Comparison of ENCODE assay signal across 8 cellular contexts in genomic region chr19:3034194-3034844, GRCh38. TPM values are rescaled to one million over a fixed set of nuclear protein-coding genes. Genes with fewer than 3 reads are reported as not detected.
DNase-seq lines count a peak whose midpoint lies in the region; ATAC-seq and TF ChIP-seq lines count a peak whose summit lies in the region.

No MANE protein-coding gene starts in this region.

- H3K9me1 ChIP-seq in IMR-90 (ENCODE audit: insufficient read depth, low read length), result no peaks in the 10 kb centered on the region

- H3K4me1 ChIP-seq in IMR-90 (ENCODE audit: control insufficient read depth, insufficient read depth, low read length) (peaks cover 12% of the 10 kb centered on the region), muscle layer of colon (ENCODE audit: insufficient read depth, low read length) (peaks cover 16% of the 10 kb centered on the region)

- H3K14ac ChIP-seq in IMR-90 (replicated peaks; ENCODE audit: low read depth, low read length), result peak overlapping the region; percentile 77; the same call in 1 of the 2 replicates

- BruUV-seq in IMR-90 (replicated peaks; lab: Mats Ljungman, UMichigan), result no TSS peak

- CTCF ChIA-PET in IMR-90 (lab: Yijun Ruan, JAX), result no interaction called here

- peak overlapping the region; percentile 33 for H2BK120ac ChIP-seq in IMR-90 (ENCODE audit: low read depth, low read length)

- H4K91ac ChIP-seq in IMR-90 (ENCODE audit: insufficient read depth, low read depth, low read length), result 0 out of 2 replicates have a peak overlapping the region, but pooled peaks have one; percentile 78

- H3K27me3 ChIP-seq in IMR-90 (ENCODE audit: control insufficient read depth, insufficient read depth, low read length) (peaks cover 18% of the 10 kb centered on the region), muscle layer of colon (ENCODE audit: control insufficient read depth in 1 of 2, insufficient read depth in 2 of 2, low read length in 2 of 2) (no peaks in the 10 kb centered on the region)

- H3K4ac ChIP-seq in IMR-90 (ENCODE audit: low read depth, low read length), result peak overlapping the region; percentile 75; the same call in 1 of the 2 replicates

- ATAC-seq in IMR-90 (ENCODE audit: low read depth) (peak; percentile 1), HG03520 (IDR thresholded peaks at IDR 0.05; ENCODE audit: unreplicated experiment) (no peak), GM19023 (IDR thresholded peaks at IDR 0.05; ENCODE audit: unreplicated experiment) (no peak)

- H3K56ac ChIP-seq in IMR-90 (ENCODE audit: extremely low read depth, insufficient read depth, low read length), result no peak overlapping the region

- no peak overlapping the region for H2BK20ac ChIP-seq in IMR-90 (ENCODE audit: low read depth, low read length)

- peak overlapping the region; percentile 22; the same call in 1 of the 2 replicates for H4K5ac ChIP-seq in IMR-90 (ENCODE audit: low read depth, low read length)

- intact Hi-C loops in IMR-90 (cut with micrococcal nuclease), result loop anchor here (2.0 kb wide), 1 partner anchor 58 kb away; the partner anchor contains the start of gene TLE6

- H3K27ac ChIP-seq in 22Rv1, result peak overlapping the region; percentile 89
- H3K27ac ChIP-seq in IMR-90 (ENCODE audit: insufficient read depth, low read length), result no peak overlapping the region
- H3K27ac ChIP-seq in muscle layer of colon (ENCODE audit: low read depth, low read length), result peak overlapping the region; percentile 74

- no peak for TF ChIP-seq POLR2A in IMR-90 (IDR thresholded peaks at IDR 0.05; ENCODE audit: low read depth, low read length)

- DNase-seq in IMR-90 (peak; percentile 64), cardiac fibroblast (ENCODE audit: low read depth in 2 of 2) (peak; percentile 14 to 70), HUDEP-2 (lab: John Stamatoyannopoulos, UW; ENCODE audit: unreplicated experiment in 76 of 76) (no peak), CD1c-positive myeloid dendritic cell (ENCODE audit: extremely low spot score) (no peak)

- H2BK5ac ChIP-seq in IMR-90 (ENCODE audit: low read depth, low read length, poor library complexity, severe bottlenecking), result no peak overlapping the region

- H3K36me3 ChIP-seq in IMR-90 (ENCODE audit: control insufficient read depth, insufficient read depth, low read length), result no peaks in the 10 kb centered on the region
- H3K36me3 ChIP-seq in muscle layer of colon (ENCODE audit: insufficient read depth, low read length), result no peaks in the 10 kb centered on the region

- H4K8ac ChIP-seq in IMR-90 (ENCODE audit: low read depth in 2 of 2, low read length in 2 of 2), result peak overlapping the region; percentile 76 to 95; a peak in 3 of 4 replicates

- no peak for TF ChIP-seq CTCF in 22Rv1 (IDR thresholded peaks at IDR 0.05)
- no peak for TF ChIP-seq CTCF in IMR-90 (conservative IDR thresholded peaks at IDR 0.05; ENCODE audit: low read depth, low read length)
- no peak for TF ChIP-seq CTCF in cardiac fibroblast (IDR thresholded peaks at IDR 0.05; ENCODE audit: low read depth, low read length)

- H2AK9ac ChIP-seq in IMR-90 (replicated peaks; ENCODE audit: low read depth, low read length, poor library complexity), result peak overlapping the region; percentile 91

- no peaks in the 10 kb centered on the region for H4K20me1 ChIP-seq in IMR-90 (ENCODE audit: insufficient read depth, low read length)

- peak overlapping the region; percentile 53; the same call in 1 of the 3 replicates for H2BK15ac ChIP-seq in IMR-90 (ENCODE audit: low read depth, low read length)

- H2AFZ ChIP-seq in IMR-90 (replicated peaks; ENCODE audit: low read length, poor library complexity), result peak overlapping the region; percentile 94

- dilution Hi-C loops in IMR-90 (cut with HindIII; ENCODE audit: low sequenced_read_pairs, unreplicated experiment), result no loop called here

- POLR2A ChIA-PET in IMR-90 (lab: Charles Lee; ENCODE audit: unreplicated experiment), result no interaction called here

- peaks cover 0 to 3% of the 10 kb centered on the region in 2 experiments; a peak in 1 of 4 replicates for H3K79me1 ChIP-seq in IMR-90 (ENCODE audit: low read depth in 1 of 2, low read length in 2 of 2)

- H3K9ac ChIP-seq in IMR-90 (ENCODE audit: low read depth, low read length) (peak overlapping the region; percentile 7; the same call in 1 of the 2 replicates), muscle layer of colon (ENCODE audit: low read length) (no peak overlapping the region)

- H3K9me3 ChIP-seq in IMR-90 (ENCODE audit: control insufficient read depth, insufficient read depth, low read length) (no peaks in the 10 kb centered on the region), muscle layer of colon (ENCODE audit: low read length) (no peaks in the 10 kb centered on the region)

- WGBS in IMR-90 (ENCODE audit: extremely low coverage in 2 of 2, insufficient read length in 1 of 2), 2 experiments, result no CpG with 5 or more reads among the region's 6 CpGs

- no peak overlapping the region for H3K18ac ChIP-seq in IMR-90 (ENCODE audit: low read depth, low read length)

- TF ChIP-seq RAD21 in IMR-90 (IDR thresholded peaks at IDR 0.05; ENCODE audit: low read length), result no peak

- H2AK5ac ChIP-seq in IMR-90 (ENCODE audit: low read depth, low read length), result peak overlapping the region; percentile 90; the same call in 1 of the 2 replicates

- in situ Hi-C loops in IMR-90 (cut with MboI; ENCODE audit: low sequenced_read_pairs), result no loop called here

- H3K23ac ChIP-seq in IMR-90 (ENCODE audit: low read depth, low read length), result peak overlapping the region; percentile 74; the same call in 1 of the 2 replicates

- no peak overlapping the region for H3K4me3 ChIP-seq in IMR-90 (ENCODE audit: insufficient read depth, low read depth, low read length)
- H3K4me3 ChIP-seq in cardiac fibroblast (replicated peaks in 1 of 2; ENCODE audit: low read depth in 2 of 2, low read length in 2 of 2), result peak overlapping the region in 1 of 2 donors; percentile 58
- H3K4me3 ChIP-seq in muscle layer of colon (ENCODE audit: low read depth in 1 of 2, low read length in 2 of 2), result peak overlapping the region in 1 of 2 donors; percentile 76

- peak overlapping the region; percentile 75 for H3K4me2 ChIP-seq in IMR-90 (ENCODE audit: low read depth, low read length)

TF ChIP-seq in IMR-90, 13 proteins besides CTCF, POLR2A, EP300 and RAD21:
- TF ChIP-seq MAFK (IDR thresholded peaks at IDR 0.05; ENCODE audit: low read depth, low read length) (no peak), CEBPB (IDR thresholded peaks at IDR 0.05; ENCODE audit: low read depth, low read length) (no peak), RCOR1 (IDR thresholded peaks at IDR 0.05; ENCODE audit: insufficient replicate concordance, low read length) (no peak), BHLHE40 (IDR thresholded peaks at IDR 0.05; ENCODE audit: low read depth, low read length) (no peak), ELK1 (IDR thresholded peaks at IDR 0.05; ENCODE audit: borderline replicate concordance, low read depth, low read length) (no peak), MXI1 (IDR thresholded peaks at IDR 0.05; ENCODE audit: borderline replicate concordance, low read depth, low read length) (no peak), RFX5 (IDR thresholded peaks at IDR 0.05; ENCODE audit: low read depth, low read length) (no peak), NFE2L2 (IDR thresholded peaks at IDR 0.05; ENCODE audit: low read depth, low read length) (no peak)

RNA-seq across cellular contexts. Expression of gene TLE2, which starts 5.2 kb away (rescaled TPM):
- total RNA-seq in IMR-90 (2012; rRNA removed), result under 0.01 and 0.28 TPM in 2 replicates
- polyA plus RNA-seq in IMR-90 (2012; rRNA removed), result 0.41 and 0.72 TPM in 2 replicates
- polyA plus RNA-seq in IMR-90 (2012; cell fraction: cytosol; rRNA removed), result 0.42 and 0.45 TPM in 2 replicates
- polyA plus RNA-seq in IMR-90 (2012; cell fraction: nucleus; rRNA removed; ENCODE audit: low replicate concordance), result 3.8 and 3.9 TPM in 2 replicates

RNA-seq across cellular contexts. Expression of gene TLE5, which starts 28.0 kb away (rescaled TPM):
- total RNA-seq in IMR-90 (2012; rRNA removed), result 119 and 121 TPM in 2 replicates
- 407 and 444 TPM in 2 replicates for polyA plus RNA-seq in IMR-90 (2012; rRNA removed)
- polyA plus RNA-seq in IMR-90 (2012; cell fraction: cytosol; rRNA removed), result 218 and 593 TPM in 2 replicates
- polyA plus RNA-seq in IMR-90 (2012; cell fraction: nucleus; rRNA removed; ENCODE audit: low replicate concordance), result 457 and 800 TPM in 2 replicates

RNA-seq across cellular contexts. Expression of gene TLE6, which starts 57.0 kb away (rescaled TPM):
- under 0.01 and 0.28 TPM in 2 replicates for total RNA-seq in IMR-90 (2012; rRNA removed)
- polyA plus RNA-seq in IMR-90 (2012; rRNA removed), result 0.17 TPM in 1 of 2 replicates, not detected in the other
- 0.14 TPM in 1 of 2 replicates, not detected in the other for polyA plus RNA-seq in IMR-90 (2012; cell fraction: cytosol; rRNA removed)
- 0.50 and 0.67 TPM in 2 replicates for polyA plus RNA-seq in IMR-90 (2012; cell fraction: nucleus; rRNA removed; ENCODE audit: low replicate concordance)

RNA-seq across cellular contexts. Expression of gene GNA11, which starts 59.8 kb away (rescaled TPM):
- 25.5 and 34.4 TPM in 2 replicates for total RNA-seq in IMR-90 (2012; rRNA removed)
- polyA plus RNA-seq in IMR-90 (2012; rRNA removed), result 33.3 and 44.5 TPM in 2 replicates
- 29.2 and 50.1 TPM in 2 replicates for polyA plus RNA-seq in IMR-90 (2012; cell fraction: cytosol; rRNA removed)
- 24.5 and 49.2 TPM in 2 replicates for polyA plus RNA-seq in IMR-90 (2012; cell fraction: nucleus; rRNA removed; ENCODE audit: low replicate concordance)

Comparison
In these comparisons a context has a peak if more than half of its experiments do, and no peak if none do; other contexts are left out.
1. DNase-seq: peak in IMR-90 (single experiment) and cardiac fibroblast (2 of 2); none in HUDEP-2 (0 of 76) and CD1c-positive myeloid dendritic cell (single experiment).